ENCODE assay signal across 9 cellular contexts in genomic region chr12:46265734-46266133, GRCh38. TPM values are rescaled to one million over a fixed set of nuclear protein-coding genes. Genes with fewer than 3 reads are reported as not detected.
DNase-seq lines count a peak whose midpoint lies in the region; ATAC-seq, FAIRE-seq and TF ChIP-seq lines count a peak whose summit lies in the region.
"Had no signal": no experiment of that assay in that cellular context is flagged by ENCODE, and none has a peak within 500 bp of the region (broad histone marks: within the 10 kb centered on the region; RNA-seq: fewer than 3 reads in every experiment).

No MANE protein-coding gene starts in this region.

- H2BK15ac ChIP-seq in H1 (ENCODE audit: low read length): no peak overlapping the region

- H3K36me3 ChIP-seq in H1 (ENCODE audit: control insufficient read depth in 2 of 4, insufficient read depth in 4 of 4, low read length in 3 of 4): no peaks in the 10 kb centered on the region; a peak in 1 of 8 replicates
- no peaks in the 10 kb centered on the region for H3K36me3 ChIP-seq in skeletal muscle satellite cell (ENCODE audit: insufficient read depth, low read length)
- H3K36me3 ChIP-seq: tibial nerve had no signal

- no peaks in the 10 kb centered on the region for H3K27me3 Mint-ChIP-seq in activated CD4-positive, alpha-beta T cell treated with anti-CD3 and anti-CD28 coated beads, Interleukin-2, amount 10 ng/mL, durations not matched to agents 7 days and 5 days
- no peaks in the 10 kb centered on the region for H3K27me3 Mint-ChIP-seq in progenitor cell of endocrine pancreas

- H3K4me3 ChIP-seq in H1 (ENCODE audit: extremely low read depth in 1 of 4, insufficient read depth in 2 of 4, low read depth in 3 of 4, low read length in 4 of 4): peak overlapping the region; percentile 91 to 98 (median 96)
- H3K4me3 ChIP-seq in skeletal muscle satellite cell (ENCODE audit: low read length): peak overlapping the region; percentile 95

- no peak overlapping the region for H3K4me3 Mint-ChIP-seq in activated CD4-positive, alpha-beta T cell treated with anti-CD3 and anti-CD28 coated beads, Interleukin-2, amount 10 ng/mL, durations not matched to agents 7 days and 5 days
- H3K4me3 Mint-ChIP-seq in progenitor cell of endocrine pancreas (ENCODE audit: low read depth): no peak overlapping the region

- CTCF ChIA-PET in activated CD4-positive, alpha-beta T cell treated with anti-CD3 and anti-CD28 coated beads, Interleukin-2, amount 10 ng/mL, durations not matched to agents 7 days and 5 days (lab: Charles Lee): interaction anchor here (1.5 kb wide), 1 partner anchor 23 kb away, joined by 3 read pairs; no protein-coding TSS in a partner anchor
- CTCF ChIA-PET in H1 (lab: Charles Lee; ENCODE audit: partially characterized antibody): interaction anchor here (1.2 kb wide), 1 partner anchor 51 kb away, joined by 3 read pairs; no protein-coding TSS in a partner anchor

- H3K79me1 ChIP-seq in H1 (ENCODE audit: low read depth, low read length): no peaks in the 10 kb centered on the region; the same call in 1 of the 2 replicates

- no peak overlapping the region for H3K18ac ChIP-seq in H1 (ENCODE audit: extremely low read depth, low read length)

- ATAC-seq in HG02884 (IDR thresholded peaks at IDR 0.05; ENCODE audit: unreplicated experiment): peak; percentile 29

- TF ChIP-seq RAD21 in H1 (IDR thresholded peaks at IDR 0.05 in 1 of 2, conservative IDR thresholded peaks at IDR 0.05 in 1 of 2; ENCODE audit: low read depth in 2 of 2, low read length in 2 of 2): no peak

- FAIRE-seq in H1 (lab: Jason Lieb, UNC): no peak

- H3K4me2 ChIP-seq in H1 (ENCODE audit: insufficient read depth in 1 of 2, low read depth in 2 of 2, low read length in 2 of 2) (peak overlapping the region; percentile 72 to 91), skeletal muscle satellite cell (ENCODE audit: low read length) (peak overlapping the region; percentile 85)

- H3K9me3 ChIP-seq in H1 (ENCODE audit: insufficient read depth in 2 of 2, low read depth in 1 of 2, low read length in 1 of 2) (no peaks in the 10 kb centered on the region), skeletal muscle satellite cell (replicated peaks; ENCODE audit: low read length) (no peaks in the 10 kb centered on the region)
- H3K9me3 ChIP-seq: tibial nerve had no signal

- peaks cover 25% of the 10 kb centered on the region for H3K4me1 Mint-ChIP-seq in activated CD4-positive, alpha-beta T cell treated with anti-CD3 and anti-CD28 coated beads, Interleukin-2, amount 10 ng/mL, durations not matched to agents 7 days and 5 days
- H3K4me1 Mint-ChIP-seq in progenitor cell of endocrine pancreas (ENCODE audit: low read depth): peaks cover 21% of the 10 kb centered on the region

- H3K27ac ChIP-seq in H1 (ENCODE audit: low read depth, low read length): no peak overlapping the region

- H3K23ac ChIP-seq in H1 (ENCODE audit: insufficient read length): no peak overlapping the region

- no peak overlapping the region for H4K8ac ChIP-seq in H1 (ENCODE audit: extremely low read depth, insufficient read depth, low read length)

- POLR2A ChIA-PET in activated CD4-positive, alpha-beta T cell treated with anti-CD3 and anti-CD28 coated beads, Interleukin-2, amount 10 ng/mL, durations not matched to agents 7 days and 5 days (lab: Charles Lee): interaction anchor here (1.5 kb wide), 1 partner anchor 51 kb away, joined by 9 read pairs; no protein-coding TSS in a partner anchor
- POLR2A ChIA-PET in H1 (lab: Charles Lee; ENCODE audit: partially characterized antibody): interaction anchor here (0.6 to 10.3 kb wide), 14 partner anchors 7 to 106 kb away, joined by 3 to 198 read pairs (median 4); partner anchors contain the start of gene SLC38A2

- H3K23me2 ChIP-seq in H1 (ENCODE audit: low read depth, low read length): peaks cover 9% of the 10 kb centered on the region

- TF ChIP-seq CTCF in H1 (IDR thresholded peaks at IDR 0.05; ENCODE audit: control extremely low read depth in 1 of 3, insufficient read depth in 1 of 3, low read depth in 1 of 3, low read length in 3 of 3) (no peak), progenitor cell of endocrine pancreas (IDR thresholded peaks at IDR 0.05; ENCODE audit: unreplicated experiment) (no peak)

- H2BK5ac ChIP-seq in H1 (ENCODE audit: low read depth, low read length): no peak overlapping the region

- no peak overlapping the region for H4K5ac ChIP-seq in H1 (ENCODE audit: insufficient read length, low read depth, low read length)

- TF ChIP-seq EP300 in H1 (IDR thresholded peaks at IDR 0.05; ENCODE audit: borderline replicate concordance in 1 of 2, low read depth in 2 of 2, low read length in 2 of 2): no peak

- H2BK12ac ChIP-seq in H1 (ENCODE audit: low read depth, low read length): no peak overlapping the region

- H3K27me3 ChIP-seq in H1 (replicated peaks in 1 of 4; ENCODE audit: control insufficient read depth in 3 of 4, extremely low read depth in 1 of 4, insufficient read depth in 3 of 4, low read length in 3 of 4) (no peaks in the 10 kb centered on the region), skeletal muscle satellite cell (ENCODE audit: control insufficient read depth, insufficient read depth, low read length) (no peaks in the 10 kb centered on the region)

- no peaks in the 10 kb centered on the region for H3K9me3 Mint-ChIP-seq in activated CD4-positive, alpha-beta T cell treated with anti-CD3 and anti-CD28 coated beads, Interleukin-2, amount 10 ng/mL, durations not matched to agents 7 days and 5 days
- no peaks in the 10 kb centered on the region for H3K9me3 Mint-ChIP-seq in progenitor cell of endocrine pancreas (ENCODE audit: low read depth)

- H2BK120ac ChIP-seq in H1 (replicated peaks; ENCODE audit: low read depth, low read length): no peak overlapping the region

- H3K56ac ChIP-seq in H1 (replicated peaks; ENCODE audit: insufficient read length, low read depth, low read length): no peak overlapping the region

- H3K14ac ChIP-seq in H1 (ENCODE audit: insufficient read length): no peak overlapping the region

- H2AK5ac ChIP-seq in H1 (ENCODE audit: low read depth, low read length): no peak overlapping the region

- H3K36me3 Mint-ChIP-seq in activated CD4-positive, alpha-beta T cell treated with anti-CD3 and anti-CD28 coated beads, Interleukin-2, amount 10 ng/mL, durations not matched to agents 7 days and 5 days (ENCODE audit: low read depth): peaks cover 27% of the 10 kb centered on the region
- H3K36me3 Mint-ChIP-seq in progenitor cell of endocrine pancreas (ENCODE audit: insufficient read depth): no peaks in the 10 kb centered on the region

- WGBS in H1 (ENCODE audit: extremely low coverage in 1 of 2, insufficient coverage in 1 of 2, insufficient read length in 1 of 2, insufficient replicate concordance in 2 of 2, low coverage in 1 of 2, low lambda C conversion rate in 2 of 2, missing lambda C conversion rate in 1 of 2), 2 experiments: 68% methylated on average over 3 of the region's 3 CpGs; no CpG with 5 or more reads in 1 of the 2 experiments

- TF ChIP-seq POLR2A in H1 (IDR thresholded peaks at IDR 0.05; ENCODE audit: control extremely low read depth in 1 of 2, low read depth in 2 of 2, low read length in 2 of 2): no peak; a peak in 1 of 3 replicates

- no peak overlapping the region for H4K91ac ChIP-seq in H1 (replicated peaks; ENCODE audit: insufficient read length, low read length)

- H3K79me2 ChIP-seq in H1 (ENCODE audit: control insufficient read depth in 1 of 2, insufficient read depth in 2 of 2, low read length in 2 of 2): peaks cover 69 to 98% of the 10 kb centered on the region in 2 experiments

- DNase-seq in activated CD4-positive, alpha-beta T cell treated with anti-CD3 and anti-CD28 coated beads for 48 hours: peak; percentile 56
- DNase-seq in activated CD4-positive, alpha-beta T cell treated with anti-CD3 and anti-CD28 coated beads, Interleukin-2, amount 10 ng/mL, durations not matched to agents 7 days and 5 days: no peak
- DNase-seq in H1 (ENCODE audit: low read depth in 1 of 2, low spot score in 2 of 2) (no peak), foreskin melanocyte (no peak), C1 segment of cervical spinal cord (lab: John Stamatoyannopoulos, UW) (no peak), progenitor cell of endocrine pancreas (ENCODE audit: low spot score, unreplicated experiment) (no peak)

- H3K4ac ChIP-seq in H1 (replicated peaks; ENCODE audit: insufficient read length, low read depth, low read length): no peak overlapping the region

- H3K27ac Mint-ChIP-seq in activated CD4-positive, alpha-beta T cell treated with anti-CD3 and anti-CD28 coated beads, Interleukin-2, amount 10 ng/mL, durations not matched to agents 7 days and 5 days: no peak overlapping the region
- H3K27ac Mint-ChIP-seq in progenitor cell of endocrine pancreas: no peak overlapping the region

- H4K20me1 ChIP-seq in H1 (replicated peaks in 1 of 2; ENCODE audit: control insufficient read depth in 1 of 2, insufficient read depth in 2 of 2, low read length in 2 of 2): peaks cover 23 to 37% of the 10 kb centered on the region in 2 experiments

- H3K9ac ChIP-seq in H1 (replicated peaks in 1 of 4; ENCODE audit: extremely low read depth in 1 of 4, low read depth in 3 of 4, low read length in 3 of 4) (peak overlapping the region in 2 of 4 experiments; percentile 30 to 78; a peak in 2 of 7 replicates), skeletal muscle satellite cell (ENCODE audit: low read depth, low read length) (peak overlapping the region; percentile 95)

- H2BK20ac ChIP-seq in H1 (ENCODE audit: low read length): no peak overlapping the region

- H2AFZ ChIP-seq in H1 (ENCODE audit: low read length): no peak overlapping the region

- H3K4me1 ChIP-seq in H1 (replicated peaks in 1 of 4; ENCODE audit: control insufficient read depth in 3 of 4, insufficient read depth in 4 of 4, low read length in 3 of 4): peaks cover 11 to 31% (median 23%) of the 10 kb centered on the region in 4 experiments; a peak in 6 of 7 replicates
- H3K4me1 ChIP-seq in skeletal muscle satellite cell (ENCODE audit: control insufficient read depth, insufficient read depth, low read length): peaks cover 46% of the 10 kb centered on the region

TF ChIP-seq in H1, 55 proteins besides CTCF, POLR2A, EP300 and RAD21 (continues in another document):
- TF ChIP-seq TAF1 (IDR thresholded peaks at IDR 0.05; ENCODE audit: low read depth, low read length) (no peak), RBBP5 (IDR thresholded peaks at IDR 0.05; ENCODE audit: borderline replicate concordance, low read depth, low read length) (no peak)

RNA-seq across cellular contexts. Expression of gene SLC38A1, which starts 3.1 kb away (rescaled TPM):
- total RNA-seq in activated CD4-positive, alpha-beta T cell treated with anti-CD3 and anti-CD28 coated beads, Interleukin-2, amount 10 ng/mL, durations not matched to agents 7 days and 5 days: 100 to 1,000 TPM; 180 to 219 TPM
- 242 and 253 TPM in 2 replicates for total RNA-seq in H1 (2021; fragmentation: NEBNext Ultra II Directional; extraction: Animal tissue kit (Norgen Biotek cat#: 25700))
- 65.6 and 83.4 TPM in 2 replicates for polyA plus RNA-seq in H1 (2011; rRNA removed)
- 78.0 TPM for polyA plus RNA-seq in H1 (2011; cell fraction: cytosol; rRNA removed)
- polyA plus RNA-seq in H1 (2011; cell fraction: nucleus; rRNA removed): 109 TPM
- 72.0 to 136 TPM (median 103 TPM) in 4 replicates for polyA plus RNA-seq in H1 (2012, experiment 1 of 2)
- polyA plus RNA-seq in H1 (2012, experiment 2 of 2): 7.5 TPM
- 195 TPM for polyA plus RNA-seq in H1 (2013, experiment 1 of 2)
- polyA plus RNA-seq in H1 (2013, experiment 2 of 2): 193 TPM
- polyA minus RNA-seq in H1 (2011; rRNA and poly(A)+ RNA removed): 311 and 415 TPM in 2 replicates
- polyA minus RNA-seq in H1 (2011; cell fraction: cytosol; rRNA and poly(A)+ RNA removed): 153 TPM
- 416 TPM for polyA minus RNA-seq in H1 (2011; cell fraction: nucleus; rRNA and poly(A)+ RNA removed)
- 30.6 and 65.1 TPM in 2 replicates for total RNA-seq in skeletal muscle satellite cell (2012; rRNA removed)
- total RNA-seq in progenitor cell of endocrine pancreas: 144 and 146 TPM in 2 replicates
